ENCODE assay signal across 23 cellular contexts in the genomic region with DNA sequence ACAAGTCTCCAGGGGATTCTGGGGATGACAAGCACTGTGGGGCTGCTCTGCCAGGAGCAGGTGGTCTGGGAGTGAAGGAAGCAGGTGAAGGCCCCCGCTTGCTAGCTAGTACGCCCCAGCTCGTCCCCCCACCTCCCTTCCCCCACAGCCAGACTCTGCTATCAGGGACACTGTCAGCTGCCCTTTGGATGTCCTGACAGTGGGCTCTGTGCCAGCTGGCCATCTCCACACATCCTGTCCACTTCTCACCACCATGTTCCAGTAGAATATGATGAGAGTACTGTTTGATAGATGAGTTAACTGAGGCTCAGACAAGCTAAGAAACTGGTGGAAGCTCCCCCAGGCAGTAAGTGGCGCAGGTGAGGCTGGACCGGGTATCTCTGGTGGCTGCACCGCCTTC.
"Had no signal": no experiment of that assay in that cellular context is flagged by ENCODE, and none has a peak within 500 bp of the region (broad histone marks: within the 10 kb centered on the region; RNA-seq: fewer than 3 reads in every experiment).

No MANE protein-coding gene starts in this region.

- H3K9me3 Mint-ChIP-seq: dendritic cell treated with granulocyte-macrophage colony-stimulating factor and Interleukin-4, amounts not matched to agents 40 ng/mL and 50 ng/mL, for 4 days; endodermal cell; natural killer cell; stimulated activated memory B cell treated with anti-CD40 and anti-IgM and Interleukin-4, amounts not matched to agents 10 μg/mL and 1 μg/mL and 100 μg/mL, for 72 hours; type B pancreatic cell had no signal

- H3K27me3 ChIP-seq: colonic mucosa, left lung, pancreas, testis had no signal

- H3K4me1 Mint-ChIP-seq: natural killer cell; stimulated activated memory B cell treated with anti-CD40 and anti-IgM and Interleukin-4, amounts not matched to agents 10 μg/mL and 1 μg/mL and 100 μg/mL, for 72 hours had no signal

- H3K27me3 Mint-ChIP-seq: dendritic cell treated with granulocyte-macrophage colony-stimulating factor and Interleukin-4, amounts not matched to agents 40 ng/mL and 50 ng/mL, for 4 days had no signal

- ATAC-seq: esophagus mucosa; gastrocnemius medialis; left lung; lower lobe of right lung; natural killer cell; pancreas; stimulated activated memory B cell treated with anti-CD40 and anti-IgM and Interleukin-4, amounts not matched to agents 10 μg/mL and 1 μg/mL and 100 μg/mL, for 72 hours; stimulated activated naive CD8-positive, alpha-beta T cell treated with anti-CD3 and anti-CD28 coated beads, Interleukin-15, Interleukin-2, amounts not matched to agents 100 U/mL and 50 U/mL, for 24 hours had no signal

- H3K27ac ChIP-seq: colonic mucosa, epithelial cell of prostate, gastrocnemius medialis, left lung, lower lobe of right lung, pancreas, testis, tibial artery had no signal

- H3K36me3 ChIP-seq: colonic mucosa, gastrocnemius medialis, left lung, lower lobe of right lung, pancreas, tibial artery had no signal

- H3K36me3 Mint-ChIP-seq: natural killer cell; stimulated activated memory B cell treated with anti-CD40 and anti-IgM and Interleukin-4, amounts not matched to agents 10 μg/mL and 1 μg/mL and 100 μg/mL, for 72 hours; type B pancreatic cell had no signal

- H3K4me1 ChIP-seq: colonic mucosa, gastrocnemius medialis, left lung, lower lobe of right lung, pancreas, testis, tibial artery had no signal

- H3K4me3 Mint-ChIP-seq: dendritic cell treated with granulocyte-macrophage colony-stimulating factor and Interleukin-4, amounts not matched to agents 40 ng/mL and 50 ng/mL, for 4 days; endodermal cell; natural killer cell; stimulated activated memory B cell treated with anti-CD40 and anti-IgM and Interleukin-4, amounts not matched to agents 10 μg/mL and 1 μg/mL and 100 μg/mL, for 72 hours; type B pancreatic cell had no signal

- H3K9me3 ChIP-seq: colonic mucosa, gastrocnemius medialis, left lung, lower lobe of right lung, pancreas, testis, tibial artery had no signal

- H3K27ac Mint-ChIP-seq: dendritic cell treated with granulocyte-macrophage colony-stimulating factor and Interleukin-4, amounts not matched to agents 40 ng/mL and 50 ng/mL, for 4 days; endodermal cell; natural killer cell; stimulated activated memory B cell treated with anti-CD40 and anti-IgM and Interleukin-4, amounts not matched to agents 10 μg/mL and 1 μg/mL and 100 μg/mL, for 72 hours; type B pancreatic cell had no signal

- H3K4me3 ChIP-seq: colonic mucosa, gastrocnemius medialis, left lung, lower lobe of right lung, pancreas, testis, tibial artery had no signal

- DNase-seq: colonic mucosa; effector CD8-positive, alpha-beta T cell; endodermal cell; foreskin fibroblast; gastrocnemius medialis; head of caudate nucleus; lower lobe of right lung; natural killer cell; occipital lobe; pancreas; retina; stimulated activated CD4-positive, alpha-beta T cell treated with anti-CD3 and anti-CD28 coated beads, Interleukin-2, amount 100 ng/mL, for 24 hours; stimulated activated CD4-positive, alpha-beta T cell treated with anti-CD3 and anti-CD28 coated beads, Interleukin-4, amount 100 ng/mL, for 24 hours; stimulated activated naive CD8-positive, alpha-beta T cell treated with anti-CD3 and anti-CD28 coated beads, Interleukin-15, Interleukin-2, amounts not matched to agents 100 U/mL and 50 U/mL, for 24 hours; substantia nigra; testis; tibial artery had no signal
